Comparison of ENCODE assay signal across 8 cellular contexts in the genomic region with DNA sequence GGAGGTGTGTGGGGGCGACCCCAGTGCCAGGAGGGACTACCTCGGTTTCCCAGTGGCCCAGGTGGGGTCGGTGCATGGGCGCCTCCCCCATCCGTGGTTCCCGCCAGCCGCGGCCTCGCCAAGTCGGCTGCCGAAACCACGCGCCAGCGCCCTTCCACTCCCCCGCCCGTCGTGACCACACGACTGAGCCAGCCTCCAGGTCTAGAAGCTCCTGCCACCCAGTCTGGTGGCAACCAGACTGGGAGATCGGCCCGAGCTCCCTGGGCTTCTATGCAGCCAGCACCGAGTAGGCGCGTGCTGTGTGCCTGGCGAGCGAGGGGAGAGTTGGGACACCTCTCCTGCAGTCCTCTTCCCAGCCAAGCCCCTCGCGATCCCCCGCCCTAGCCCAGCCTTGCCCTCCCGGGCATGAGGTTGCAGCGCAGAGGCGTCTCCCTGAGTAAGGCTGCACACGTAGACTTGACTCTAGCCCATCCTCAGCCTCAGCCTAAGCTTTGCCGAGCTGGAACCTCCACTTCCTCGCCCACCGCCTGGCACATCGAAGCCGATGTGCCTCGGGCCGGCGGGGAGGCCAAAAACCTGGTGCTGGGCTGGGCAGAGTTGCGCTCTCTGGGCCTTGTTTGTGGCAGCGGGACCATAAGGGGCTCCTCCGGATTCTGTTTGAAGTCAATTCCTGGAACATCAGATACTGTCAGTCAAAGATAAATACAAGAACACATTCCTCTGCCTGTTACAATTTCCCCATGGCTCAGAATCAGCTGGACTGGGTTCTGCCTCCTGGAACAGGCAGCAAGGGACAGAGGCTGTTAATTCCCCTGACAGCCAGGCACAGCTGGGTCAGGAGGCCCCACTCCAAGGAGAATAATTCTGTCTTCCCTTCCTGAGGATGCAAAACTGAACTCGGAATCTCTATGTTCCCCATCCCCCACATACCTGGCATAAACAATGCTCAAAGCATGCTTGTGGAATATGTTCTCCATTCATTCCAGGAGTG.
A peak's percentile ranks its signal among the peaks of the same experiment; 100 is the strongest.
DNase-seq lines count a peak whose midpoint lies in the region; ATAC-seq and TF ChIP-seq lines count a peak whose summit lies in the region.

No MANE protein-coding gene starts in this region.

- peak; percentile 56 for DNase-seq in GM03348 (ENCODE audit: low spot score)
- peak; percentile 24 for DNase-seq in activated T-cell treated with anti-CD3 and anti-CD28 coated beads for 4 hours
- no peak for DNase-seq in fibroblast of mammary gland (ENCODE audit: low read depth)
- peak in 6 of 10 donors; percentile 31 to 91 (median 70) for DNase-seq in posterior cingulate gyrus
- no peak for DNase-seq in NOMO-1 (lab: John Stamatoyannopoulos, UW; ENCODE audit: unreplicated experiment in 2 of 2)
- no peak for DNase-seq in HPDE6-E6E7 (ENCODE audit: extremely low spot score)

- ATAC-seq in GM21515 (IDR thresholded peaks at IDR 0.05; ENCODE audit: unreplicated experiment), result no peak
- no peak for ATAC-seq in HG02623 (IDR thresholded peaks at IDR 0.05; ENCODE audit: unreplicated experiment)

- intact Hi-C loops in posterior cingulate gyrus (cut with DNase I), result no loop called here

- peak overlapping the region; percentile 25 for H3K4me3 ChIP-seq in fibroblast of mammary gland (ENCODE audit: control insufficient read depth, low read depth, low read length)

- no peak for TF ChIP-seq CTCF in fibroblast of mammary gland (conservative IDR thresholded peaks at IDR 0.05; ENCODE audit: control insufficient read depth, insufficient read depth, low read depth, low read length)

Comparison
In these comparisons a context has a peak if more than half of its experiments do, and no peak if none do; other contexts are left out.
1. DNase-seq: peak in GM03348 (single experiment), activated T-cell treated with anti-CD3 and anti-CD28 coated beads for 4 hours (single experiment) and posterior cingulate gyrus (6 of 10); none in fibroblast of mammary gland (single experiment), NOMO-1 (0 of 2) and HPDE6-E6E7 (single experiment).